Comparison of ENCODE assay signal across 8 cellular contexts in genomic region chr6:29647927-29648642, GRCh38. TPM values are rescaled to one million over a fixed set of nuclear protein-coding genes. Genes with fewer than 3 reads are reported as not detected.
DNase-seq lines count a peak whose midpoint lies in the region; ATAC-seq and TF ChIP-seq lines count a peak whose summit lies in the region.

No MANE protein-coding gene starts in this region.

- no peaks in the 10 kb centered on the region for H3F3A ChIP-seq in GM23338 (replicated peaks; ENCODE audit: low read depth)

- H3K4me1 Mint-ChIP-seq in GM23338 = peaks cover 17% of the 10 kb centered on the region; the same call in 2 of the 3 replicates

- H3K4me2 ChIP-seq in GM23338 = no peak overlapping the region

- ATAC-seq in GM23338 (peak; percentile 39), HG03460 (IDR thresholded peaks at IDR 0.05; ENCODE audit: unreplicated experiment) (no peak), GM18505 (IDR thresholded peaks at IDR 0.05; ENCODE audit: unreplicated experiment) (no peak)

- no peak overlapping the region for H3K4me3 ChIP-seq in GM23338

- H3K4me3 Mint-ChIP-seq in GM23338 = no peak overlapping the region

- H3K27ac ChIP-seq in GM23338 (ENCODE audit: low read depth) = peak overlapping the region; percentile 2; the same call in 1 of the 2 replicates

- H3K27me3 Mint-ChIP-seq in GM23338 (ENCODE audit: insufficient read depth, low read depth, poor library complexity) = peaks cover 2% of the 10 kb centered on the region

- peak; percentile 52 for DNase-seq in AG20443 (ENCODE audit: low spot score)
- DNase-seq in GM23338 (ENCODE audit: low spot score) = peak; percentile 86
- peak; percentile 78 for DNase-seq in RKO (ENCODE audit: low spot score)
- DNase-seq in foreskin melanocyte = peak; percentile 40
- DNase-seq in hypothalamus (lab: John Stamatoyannopoulos, UW) = no peak
- DNase-seq in activated T-cell treated with anti-CD3 and anti-CD28 coated beads for 4 hours = no peak

- H4K20me1 ChIP-seq in GM23338 (replicated peaks; ENCODE audit: insufficient read depth) = no peaks in the 10 kb centered on the region

- no peak for TF ChIP-seq POLR2A in GM18505 (IDR thresholded peaks at IDR 0.05; ENCODE audit: borderline replicate concordance, extremely low read depth, insufficient read depth, insufficient read length)

- H3K9me3 Mint-ChIP-seq in GM23338 = no peaks in the 10 kb centered on the region; the same call in 2 of the 3 replicates

- peaks cover 20% of the 10 kb centered on the region for H3K4me1 ChIP-seq in GM23338 (ENCODE audit: insufficient read depth)

- H3K27me3 ChIP-seq in GM23338 (ENCODE audit: insufficient read depth) = no peaks in the 10 kb centered on the region

- TF ChIP-seq CTCF in GM23338 (conservative IDR thresholded peaks at IDR 0.05; ENCODE audit: low read depth in 2 of 2) = peak; percentile 94 to 99

- H3K27ac Mint-ChIP-seq in GM23338 = no peak overlapping the region

- H3K36me3 ChIP-seq in GM23338 (ENCODE audit: insufficient read depth) = no peaks in the 10 kb centered on the region

- H2AFZ ChIP-seq in GM23338 = no peak overlapping the region

- no peaks in the 10 kb centered on the region for H3K79me2 ChIP-seq in GM23338 (replicated peaks; ENCODE audit: insufficient read depth)

- no peaks in the 10 kb centered on the region for H3K9me2 ChIP-seq in GM23338 (ENCODE audit: insufficient read depth)

- H3K36me3 Mint-ChIP-seq in GM23338 (ENCODE audit: low read depth) = no peaks in the 10 kb centered on the region

TF ChIP-seq in GM23338, 12 proteins besides CTCF, POLR2A, EP300 and RAD21:
- TF ChIP-seq JUNB (IDR thresholded peaks at IDR 0.05; ENCODE audit: unreplicated experiment) (no peak), CREB1 (CRISPR knock-in tag; IDR thresholded peaks at IDR 0.05; ENCODE audit: low read depth) (no peak), EZH2 (IDR thresholded peaks at IDR 0.05; ENCODE audit: low read depth, unreplicated experiment) (no peak), POLR2AphosphoS5 (IDR thresholded peaks at IDR 0.05; ENCODE audit: low read depth) (no peak), EZH2phosphoT487 (IDR thresholded peaks at IDR 0.05; ENCODE audit: unreplicated experiment) (no peak), ZNF331 (CRISPR knock-in tag; IDR thresholded peaks at IDR 0.05; ENCODE audit: low read depth) (no peak), STAT1 (IDR thresholded peaks at IDR 0.05; ENCODE audit: unreplicated experiment) (no peak), ZNF462 (CRISPR knock-in tag; IDR thresholded peaks at IDR 0.05) (no peak), ZNF114 (CRISPR knock-in tag; IDR thresholded peaks at IDR 0.05) (no peak), NANOG (IDR thresholded peaks at IDR 0.05; ENCODE audit: borderline replicate concordance) (no peak)
- TF ChIP-seq, protein P1, sequence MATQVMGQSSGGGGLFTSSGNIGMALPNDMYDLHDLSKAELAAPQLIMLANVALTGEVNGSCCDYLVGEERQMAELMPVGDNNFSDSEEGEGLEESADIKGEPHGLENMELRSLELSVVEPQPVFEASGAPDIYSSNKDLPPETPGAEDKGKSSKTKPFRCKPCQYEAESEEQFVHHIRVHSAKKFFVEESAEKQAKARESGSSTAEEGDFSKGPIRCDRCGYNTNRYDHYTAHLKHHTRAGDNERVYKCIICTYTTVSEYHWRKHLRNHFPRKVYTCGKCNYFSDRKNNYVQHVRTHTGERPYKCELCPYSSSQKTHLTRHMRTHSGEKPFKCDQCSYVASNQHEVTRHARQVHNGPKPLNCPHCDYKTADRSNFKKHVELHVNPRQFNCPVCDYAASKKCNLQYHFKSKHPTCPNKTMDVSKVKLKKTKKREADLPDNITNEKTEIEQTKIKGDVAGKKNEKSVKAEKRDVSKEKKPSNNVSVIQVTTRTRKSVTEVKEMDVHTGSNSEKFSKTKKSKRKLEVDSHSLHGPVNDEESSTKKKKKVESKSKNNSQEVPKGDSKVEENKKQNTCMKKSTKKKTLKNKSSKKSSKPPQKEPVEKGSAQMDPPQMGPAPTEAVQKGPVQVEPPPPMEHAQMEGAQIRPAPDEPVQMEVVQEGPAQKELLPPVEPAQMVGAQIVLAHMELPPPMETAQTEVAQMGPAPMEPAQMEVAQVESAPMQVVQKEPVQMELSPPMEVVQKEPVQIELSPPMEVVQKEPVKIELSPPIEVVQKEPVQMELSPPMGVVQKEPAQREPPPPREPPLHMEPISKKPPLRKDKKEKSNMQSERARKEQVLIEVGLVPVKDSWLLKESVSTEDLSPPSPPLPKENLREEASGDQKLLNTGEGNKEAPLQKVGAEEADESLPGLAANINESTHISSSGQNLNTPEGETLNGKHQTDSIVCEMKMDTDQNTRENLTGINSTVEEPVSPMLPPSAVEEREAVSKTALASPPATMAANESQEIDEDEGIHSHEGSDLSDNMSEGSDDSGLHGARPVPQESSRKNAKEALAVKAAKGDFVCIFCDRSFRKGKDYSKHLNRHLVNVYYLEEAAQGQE (IDR thresholded peaks at IDR 0.05; ENCODE audit: unreplicated experiment) = no peak
- TF ChIP-seq, protein P2, sequence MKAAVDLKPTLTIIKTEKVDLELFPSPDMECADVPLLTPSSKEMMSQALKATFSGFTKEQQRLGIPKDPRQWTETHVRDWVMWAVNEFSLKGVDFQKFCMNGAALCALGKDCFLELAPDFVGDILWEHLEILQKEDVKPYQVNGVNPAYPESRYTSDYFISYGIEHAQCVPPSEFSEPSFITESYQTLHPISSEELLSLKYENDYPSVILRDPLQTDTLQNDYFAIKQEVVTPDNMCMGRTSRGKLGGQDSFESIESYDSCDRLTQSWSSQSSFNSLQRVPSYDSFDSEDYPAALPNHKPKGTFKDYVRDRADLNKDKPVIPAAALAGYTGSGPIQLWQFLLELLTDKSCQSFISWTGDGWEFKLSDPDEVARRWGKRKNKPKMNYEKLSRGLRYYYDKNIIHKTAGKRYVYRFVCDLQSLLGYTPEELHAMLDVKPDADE (IDR thresholded peaks at IDR 0.05) = no peak
TF ChIP-seq in GM23338: peak in this region for 0.

RNA-seq across cellular contexts. Expression of gene MOG, which starts 8.8 kb away (rescaled TPM):
- 0.74 and 2.5 TPM in 2 replicates for total RNA-seq in GM23338 (2014; rRNA removed; shearing (Covaris generic))
- 0.49 and 0.55 TPM in 2 replicates for polyA plus RNA-seq in GM23338 (2016; fragmentation: Nextera tagmentation; extraction: Ambion mirVana)

RNA-seq across cellular contexts. Expression of gene GABBR1, which starts 15.1 kb away (rescaled TPM):
- total RNA-seq in GM23338 (2014; rRNA removed; shearing (Covaris generic)) = 50.2 and 78.9 TPM in 2 replicates
- 36.6 and 42.8 TPM in 2 replicates for polyA plus RNA-seq in GM23338 (2016; fragmentation: Nextera tagmentation; extraction: Ambion mirVana)

RNA-seq across cellular contexts. Expression of gene ZFP57, which starts 32.9 kb away (rescaled TPM):
- 0.59 and 2.8 TPM in 2 replicates for total RNA-seq in GM23338 (2014; rRNA removed; shearing (Covaris generic))
- 0.84 and 1.3 TPM in 2 replicates for polyA plus RNA-seq in GM23338 (2016; fragmentation: Nextera tagmentation; extraction: Ambion mirVana)

Comparison
In these comparisons a context has a peak if more than half of its experiments do, and no peak if none do; other contexts are left out.
1. DNase-seq: peak in AG20443 (single experiment), GM23338 (single experiment), RKO (single experiment) and foreskin melanocyte (single experiment); none in hypothalamus (0 of 51) and activated T-cell treated with anti-CD3 and anti-CD28 coated beads for 4 hours (single experiment).